8 cellular contexts compared by ENCODE assay signal in genomic region chr3:111667621-111668239, GRCh38. TPM values are rescaled to one million over a fixed set of nuclear protein-coding genes. Genes with fewer than 3 reads are reported as not detected.
DNase-seq lines count a peak whose midpoint lies in the region; ATAC-seq and TF ChIP-seq lines count a peak whose summit lies in the region.

No MANE protein-coding gene starts in this region.

- no peak for TF ChIP-seq EP300 in upper lobe of left lung (IDR thresholded peaks at IDR 0.05)

- no peak for TF ChIP-seq CTCF in upper lobe of left lung (IDR thresholded peaks at IDR 0.05)
- no peak for TF ChIP-seq CTCF in coronary artery (IDR thresholded peaks at IDR 0.05)

- H3K27me3 ChIP-seq in adipocyte (replicated peaks; ENCODE audit: control insufficient read depth, insufficient read depth, low read length) (no peaks in the 10 kb centered on the region), mucosa of rectum (ENCODE audit: control insufficient read depth in 2 of 2, insufficient read depth in 2 of 2, low read length in 2 of 2) (no peaks in the 10 kb centered on the region), upper lobe of left lung (no peaks in the 10 kb centered on the region)

- DNase-seq in SKM-1 (lab: John Stamatoyannopoulos, UW; ENCODE audit: unreplicated experiment): peak; percentile 98
- DNase-seq in adipocyte (ENCODE audit: low read depth): peak; percentile 36
- peak in 1 of 2 donors; percentile 69 for DNase-seq in upper lobe of left lung
- DNase-seq in coronary artery (ENCODE audit: low spot score): no peak
- DNase-seq in NCI-H1048 (lab: John Stamatoyannopoulos, UW): no peak

- H3K27ac ChIP-seq in mucosa of rectum (ENCODE audit: low read depth in 2 of 2, low read length in 2 of 2) (peak overlapping the region; percentile 55 to 56), upper lobe of left lung (peak overlapping the region in 3 of 4 donors; percentile 39 to 80 (median 43)), coronary artery (peak overlapping the region in 1 of 2 donors; percentile 17)

- H3K9ac ChIP-seq in adipocyte (ENCODE audit: low read length) (peak overlapping the region; percentile 24), mucosa of rectum (ENCODE audit: low read depth in 1 of 2, low read length in 2 of 2) (no peak overlapping the region)

- WGBS in upper lobe of left lung, 2 donors: 46% methylated on average over 5 of the region's 5 CpGs

- H3K36me3 ChIP-seq in adipocyte (ENCODE audit: control insufficient read depth, insufficient read depth, low read length, severe bottlenecking) (no peaks in the 10 kb centered on the region), mucosa of rectum (ENCODE audit: control insufficient read depth in 2 of 2, insufficient read depth in 2 of 2, low read length in 2 of 2) (no peaks in the 10 kb centered on the region), upper lobe of left lung (no peaks in the 10 kb centered on the region)

- H3K4me1 ChIP-seq in adipocyte (ENCODE audit: control insufficient read depth, insufficient read depth, low read length) (peaks cover 4% of the 10 kb centered on the region), mucosa of rectum (ENCODE audit: control insufficient read depth in 2 of 2, insufficient read depth in 2 of 2, low read length in 2 of 2) (peaks cover 3 to 4% of the 10 kb centered on the region in 2 donors), upper lobe of left lung (peaks cover 7 to 11% (median 10%) of the 10 kb centered on the region in 4 donors)

- no peak overlapping the region for H3K4me3 ChIP-seq in adipocyte (ENCODE audit: low read length)
- H3K4me3 ChIP-seq in mucosa of rectum (ENCODE audit: low read length in 2 of 2): no peak overlapping the region
- no peak overlapping the region for H3K4me3 ChIP-seq in upper lobe of left lung
- H3K4me3 ChIP-seq in coronary artery: no peak overlapping the region

- ATAC-seq in GM18907 (IDR thresholded peaks at IDR 0.05; ENCODE audit: unreplicated experiment) (peak; percentile 98), HG03025 (IDR thresholded peaks at IDR 0.05; ENCODE audit: low FRiP score, unreplicated experiment) (peak; percentile 99), upper lobe of left lung (ENCODE audit: low FRiP score in 2 of 2) (peak; percentile 89 to 90)

- no peak for TF ChIP-seq POLR2A in upper lobe of left lung (IDR thresholded peaks at IDR 0.05)

- H3K9me3 ChIP-seq in adipocyte (ENCODE audit: control insufficient read depth, low read length): no peaks in the 10 kb centered on the region
- H3K9me3 ChIP-seq in mucosa of rectum (ENCODE audit: control insufficient read depth in 2 of 2, low read length in 2 of 2): no peaks in the 10 kb centered on the region
- H3K9me3 ChIP-seq in upper lobe of left lung: no peaks in the 10 kb centered on the region

RNA-seq across cellular contexts. Expression of gene PLCXD2, which starts 6.7 kb away (rescaled TPM):
- 10 to 100 TPM in 2 of 6 donors, 1 to 10 TPM in 4; 3.8 to 37.1 (median 7.2) TPM for total RNA-seq in upper lobe of left lung

Comparison
In these comparisons a context has a peak if more than half of its experiments do, and no peak if none do; other contexts are left out.
1. DNase-seq: peak in SKM-1 (single experiment) and adipocyte (single experiment); none in coronary artery (single experiment) and NCI-H1048 (single experiment).
2. Peak in every context shown above with its lines, with median percentiles within 50 percentile points of each other: ATAC-seq.